Comparison of ENCODE assay signal across 14 cellular contexts in genomic region chr20:6053064-6053775, GRCh38. TPM values are rescaled to one million over a fixed set of nuclear protein-coding genes. Genes with fewer than 3 reads are reported as not detected.
A peak's percentile ranks its signal among the peaks of the same experiment; 100 is the strongest.
DNase-seq lines count a peak whose midpoint lies in the region; ATAC-seq and TF ChIP-seq lines count a peak whose summit lies in the region.
"Had no signal": no experiment of that assay in that cellular context is flagged by ENCODE, and none has a peak within 500 bp of the region (broad histone marks: within the 10 kb centered on the region; RNA-seq: fewer than 3 reads in every experiment).

No MANE protein-coding gene starts in this region.

- intact Hi-C loops in CD4-positive, alpha-beta T cell (cut with DNase I, micrococcal nuclease) = no loop called here

- H3K79me1 ChIP-seq in mesendoderm (ENCODE audit: low read length) = no peaks in the 10 kb centered on the region

- H3K27me3 Mint-ChIP-seq in CD4-positive, alpha-beta T cell = peaks cover 34% of the 10 kb centered on the region
- peaks cover 45% of the 10 kb centered on the region for H3K27me3 Mint-ChIP-seq in GM23338 (ENCODE audit: insufficient read depth, low read depth, poor library complexity)
- peaks cover 33% of the 10 kb centered on the region for H3K27me3 Mint-ChIP-seq in activated naive CD8-positive, alpha-beta T cell treated with anti-CD3 and anti-CD28 coated beads, Interleukin-2, amount 10 ng/mL, durations not matched to agents 7 days and 5 days

- ATAC-seq in CD4-positive, alpha-beta T cell (ENCODE audit: poor library complexity) = no peak
- ATAC-seq in GM23338 = no peak
- no peak for ATAC-seq in activated naive CD8-positive, alpha-beta T cell treated with anti-CD3 and anti-CD28 coated beads, Interleukin-2, amount 10 ng/mL, durations not matched to agents 7 days and 5 days (ENCODE audit: low read depth)
- ATAC-seq in GM18868 (IDR thresholded peaks at IDR 0.05; ENCODE audit: unreplicated experiment) = no peak
- ATAC-seq: T-helper 17 cell had no signal

- H3K9ac ChIP-seq in mesendoderm (ENCODE audit: low read length) = peak overlapping the region; percentile 76

- TF ChIP-seq POLR2A in tibial nerve (IDR thresholded peaks at IDR 0.05) = no peak

- peak overlapping the region; percentile 97 for H2AFZ ChIP-seq in GM23338

- POLR2A ChIA-PET in CD4-positive, alpha-beta T cell (lab: Charles Lee) = no interaction called here
- POLR2A ChIA-PET in activated naive CD8-positive, alpha-beta T cell treated with anti-CD3 and anti-CD28 coated beads, Interleukin-2, amount 10 ng/mL, durations not matched to agents 7 days and 5 days (lab: Charles Lee) = no interaction called here

- H3K36me3 ChIP-seq in GM23338 (ENCODE audit: insufficient read depth) = no peaks in the 10 kb centered on the region
- H3K36me3 ChIP-seq in mesendoderm (ENCODE audit: control insufficient read depth, insufficient read depth, low read length) = no peaks in the 10 kb centered on the region
- H3K36me3 ChIP-seq in tibial nerve = no peaks in the 10 kb centered on the region

- DNase-seq in CD4-positive, alpha-beta T cell = no peak
- DNase-seq in GM23338 (ENCODE audit: low spot score) = no peak
- DNase-seq in activated naive CD8-positive, alpha-beta T cell treated with anti-CD3 and anti-CD28 coated beads, Interleukin-2, amount 10 ng/mL, durations not matched to agents 7 days and 5 days = no peak
- DNase-seq in mesendoderm = peak; percentile 45
- no peak for DNase-seq in T-helper 9 cell
- DNase-seq in tibial nerve (ENCODE audit: low spot score in 2 of 2) = no peak
- no peak for DNase-seq in activated effector memory CD4-positive, alpha-beta T cell treated with Interleukin-2 at 50 U/mL for 16 hours
- DNase-seq: activated CD4-positive, alpha-beta T cell treated with anti-CD3 and anti-CD28 coated beads, Interleukin-2, amount 50 U/mL, for 1 hour; mucosa of descending colon; right cardiac atrium; stimulated activated naive CD4-positive, alpha-beta T cell treated with Interleukin-2 at 50 U/mL for 16 hours; T-helper 17 cell had no signal

- no peak overlapping the region for H4K5ac ChIP-seq in mesendoderm (ENCODE audit: low read length)

- H4K8ac ChIP-seq in mesendoderm (ENCODE audit: low read depth, low read length) = no peak overlapping the region

- no peaks in the 10 kb centered on the region for H3K79me2 ChIP-seq in GM23338 (replicated peaks; ENCODE audit: insufficient read depth)
- H3K79me2 ChIP-seq in mesendoderm (ENCODE audit: control insufficient read depth, insufficient read depth, low read length) = no peaks in the 10 kb centered on the region

- H3K4me1 ChIP-seq in GM23338 (ENCODE audit: insufficient read depth) (peaks cover 19% of the 10 kb centered on the region), mesendoderm (ENCODE audit: control insufficient read depth, low read depth, low read length) (peaks cover 9% of the 10 kb centered on the region), tibial nerve (peaks cover 0 to 13% (median 1%) of the 10 kb centered on the region in 4 donors)

- no peak overlapping the region for H3K18ac ChIP-seq in mesendoderm (ENCODE audit: low read length)

- no peak overlapping the region for H3K4ac ChIP-seq in mesendoderm (ENCODE audit: low read depth, low read length)

- H2AK5ac ChIP-seq in mesendoderm (ENCODE audit: low read length) = no peak overlapping the region

- no peak overlapping the region for H3K27ac ChIP-seq in CD4-positive, alpha-beta T cell (ENCODE audit: low read depth, low read length)
- H3K27ac ChIP-seq in GM23338 (ENCODE audit: low read depth) (no peak overlapping the region), mesendoderm (ENCODE audit: low read depth, low read length) (no peak overlapping the region), tibial nerve (no peak overlapping the region)

- H3K27ac Mint-ChIP-seq in CD4-positive, alpha-beta T cell = no peak overlapping the region
- H3K27ac Mint-ChIP-seq in GM23338 = no peak overlapping the region
- no peak overlapping the region for H3K27ac Mint-ChIP-seq in activated naive CD8-positive, alpha-beta T cell treated with anti-CD3 and anti-CD28 coated beads, Interleukin-2, amount 10 ng/mL, durations not matched to agents 7 days and 5 days
- H3K27ac Mint-ChIP-seq: T-helper 17 cell had no signal

- peaks cover 3% of the 10 kb centered on the region; the same call in 1 of the 2 replicates for H3K9me2 ChIP-seq in GM23338 (ENCODE audit: insufficient read depth)

- H3K4me2 ChIP-seq in GM23338 (peak overlapping the region; percentile 88), mesendoderm (ENCODE audit: low read length) (peak overlapping the region; percentile 77)

- no peak for TF ChIP-seq EP300 in tibial nerve (IDR thresholded peaks at IDR 0.05)

- peak overlapping the region; percentile 76 for H3K56ac ChIP-seq in mesendoderm (ENCODE audit: low read length)

- WGBS in mesendoderm (ENCODE audit: extremely low coverage, insufficient coverage, low lambda C conversion rate) = no CpG with 5 or more reads among the region's 8 CpGs
- 51 to 58% methylated on average over 7 to 8 of the region's 8 CpGs for WGBS in tibial nerve, 2 donors

- H3K9me3 ChIP-seq in CD4-positive, alpha-beta T cell (ENCODE audit: control insufficient read depth, low read length) = no peaks in the 10 kb centered on the region
- H3K9me3 ChIP-seq in tibial nerve = no peaks in the 10 kb centered on the region
- H3K9me3 ChIP-seq: mucosa of descending colon had no signal

- H3K36me3 Mint-ChIP-seq in CD4-positive, alpha-beta T cell (ENCODE audit: low read depth) = no peaks in the 10 kb centered on the region
- H3K36me3 Mint-ChIP-seq in GM23338 (ENCODE audit: low read depth) = peaks cover 8% of the 10 kb centered on the region; the same call in 2 of the 3 replicates
- H3K36me3 Mint-ChIP-seq in activated naive CD8-positive, alpha-beta T cell treated with anti-CD3 and anti-CD28 coated beads, Interleukin-2, amount 10 ng/mL, durations not matched to agents 7 days and 5 days = no peaks in the 10 kb centered on the region

- peak overlapping the region; percentile 69 for H3K4me3 ChIP-seq in GM23338
- H3K4me3 ChIP-seq in mesendoderm (ENCODE audit: low read length) = no peak overlapping the region
- H3K4me3 ChIP-seq in tibial nerve = no peak overlapping the region
- H3K4me3 ChIP-seq: mucosa of descending colon had no signal

- H2BK15ac ChIP-seq in mesendoderm (replicated peaks; ENCODE audit: low read depth) = no peak overlapping the region

- H2BK120ac ChIP-seq in mesendoderm (ENCODE audit: low read depth, low read length) = no peak overlapping the region

- H3K23ac ChIP-seq in mesendoderm (ENCODE audit: low read length) = no peak overlapping the region

- no peak overlapping the region for H2BK5ac ChIP-seq in mesendoderm (ENCODE audit: low read length)

- H3K27me3 ChIP-seq in CD4-positive, alpha-beta T cell (ENCODE audit: control insufficient read depth, insufficient read depth, low read length) = peaks cover 31% of the 10 kb centered on the region
- H3K27me3 ChIP-seq in GM23338 (ENCODE audit: insufficient read depth) = peaks cover 56% of the 10 kb centered on the region
- H3K27me3 ChIP-seq in mesendoderm (ENCODE audit: insufficient read depth, low read length, poor library complexity) = peaks cover 13% of the 10 kb centered on the region
- H3K27me3 ChIP-seq in tibial nerve = peaks cover 0 to 32% of the 10 kb centered on the region in 2 donors

- H3K9me3 Mint-ChIP-seq in CD4-positive, alpha-beta T cell = no peaks in the 10 kb centered on the region
- no peaks in the 10 kb centered on the region for H3K9me3 Mint-ChIP-seq in GM23338
- no peaks in the 10 kb centered on the region for H3K9me3 Mint-ChIP-seq in activated naive CD8-positive, alpha-beta T cell treated with anti-CD3 and anti-CD28 coated beads, Interleukin-2, amount 10 ng/mL, durations not matched to agents 7 days and 5 days

- peak overlapping the region; percentile 40 for H3K4me3 Mint-ChIP-seq in CD4-positive, alpha-beta T cell
- peak overlapping the region; percentile 63 for H3K4me3 Mint-ChIP-seq in GM23338
- peak overlapping the region; percentile 41 for H3K4me3 Mint-ChIP-seq in activated naive CD8-positive, alpha-beta T cell treated with anti-CD3 and anti-CD28 coated beads, Interleukin-2, amount 10 ng/mL, durations not matched to agents 7 days and 5 days
- H3K4me3 Mint-ChIP-seq: T-helper 17 cell had no signal

- no peaks in the 10 kb centered on the region for H4K20me1 ChIP-seq in GM23338 (replicated peaks; ENCODE audit: insufficient read depth)

- no peak for TF ChIP-seq CTCF in CD4-positive, alpha-beta T cell (IDR thresholded peaks at IDR 0.05)
- TF ChIP-seq CTCF in GM23338 (conservative IDR thresholded peaks at IDR 0.05; ENCODE audit: low read depth in 2 of 2) (no peak), tibial nerve (IDR thresholded peaks at IDR 0.05) (no peak)

- CTCF ChIA-PET in CD4-positive, alpha-beta T cell (lab: Charles Lee) = no interaction called here

- 0 out of 2 replicates have a peak, but pooled peaks cover 4% of the 10 kb centered on the region for H3F3A ChIP-seq in GM23338 (replicated peaks; ENCODE audit: low read depth)

- no peaks in the 10 kb centered on the region for H3K4me1 Mint-ChIP-seq in CD4-positive, alpha-beta T cell (ENCODE audit: low read depth)
- peaks cover 18% of the 10 kb centered on the region for H3K4me1 Mint-ChIP-seq in GM23338
- H3K4me1 Mint-ChIP-seq in activated naive CD8-positive, alpha-beta T cell treated with anti-CD3 and anti-CD28 coated beads, Interleukin-2, amount 10 ng/mL, durations not matched to agents 7 days and 5 days = peaks cover 4% of the 10 kb centered on the region

TF ChIP-seq in GM23338, 12 proteins besides CTCF, POLR2A, EP300 and RAD21 (continues in another document):
- no peak for TF ChIP-seq ZNF114 (CRISPR knock-in tag; IDR thresholded peaks at IDR 0.05)
- TF ChIP-seq JUNB (IDR thresholded peaks at IDR 0.05; ENCODE audit: unreplicated experiment) = no peak

RNA-seq across cellular contexts. Expression of gene LRRN4, which starts 0.6 kb away (rescaled TPM):
- total RNA-seq in CD4-positive, alpha-beta T cell = under 1 TPM; 0.08 to 0.17 TPM
- total RNA-seq in GM23338 (2014; rRNA removed; shearing (Covaris generic)) = 0.70 and 2.2 TPM in 2 replicates
- 0.21 and 0.63 TPM in 2 replicates for polyA plus RNA-seq in GM23338 (2016; fragmentation: Nextera tagmentation; extraction: Ambion mirVana)
- total RNA-seq in activated naive CD8-positive, alpha-beta T cell treated with anti-CD3 and anti-CD28 coated beads, Interleukin-2, amount 10 ng/mL, durations not matched to agents 7 days and 5 days = not detected
- 0.62 TPM for polyA plus RNA-seq in mesendoderm (2013, experiment 1 of 2)
- 0.64 TPM for polyA plus RNA-seq in mesendoderm (2013, experiment 2 of 2)
- not detected for total RNA-seq in tibial nerve
- total RNA-seq: G401, mucosa of descending colon, T-helper 17 cell had no signal

RNA-seq across cellular contexts. Expression of gene CRLS1, which starts 47.3 kb away (rescaled TPM):
- total RNA-seq in CD4-positive, alpha-beta T cell = 1 to 10 TPM; 6.7 to 7.6 TPM
- 48.1 and 65.8 TPM in 2 replicates for total RNA-seq in GM23338 (2014; rRNA removed; shearing (Covaris generic))
- polyA plus RNA-seq in GM23338 (2016; fragmentation: Nextera tagmentation; extraction: Ambion mirVana) = 50.8 and 51.9 TPM in 2 replicates
- 10 to 100 TPM; 24.6 to 26.3 TPM for total RNA-seq in activated naive CD8-positive, alpha-beta T cell treated with anti-CD3 and anti-CD28 coated beads, Interleukin-2, amount 10 ng/mL, durations not matched to agents 7 days and 5 days
- 60.8 TPM for polyA plus RNA-seq in mesendoderm (2013, experiment 1 of 2)
- 62.2 TPM for polyA plus RNA-seq in mesendoderm (2013, experiment 2 of 2)
- 10 to 100 TPM; 38.7 to 73.5 (median 57.3) TPM for total RNA-seq in tibial nerve
